24 cellular contexts compared by ENCODE assay signal in the genomic region with DNA sequence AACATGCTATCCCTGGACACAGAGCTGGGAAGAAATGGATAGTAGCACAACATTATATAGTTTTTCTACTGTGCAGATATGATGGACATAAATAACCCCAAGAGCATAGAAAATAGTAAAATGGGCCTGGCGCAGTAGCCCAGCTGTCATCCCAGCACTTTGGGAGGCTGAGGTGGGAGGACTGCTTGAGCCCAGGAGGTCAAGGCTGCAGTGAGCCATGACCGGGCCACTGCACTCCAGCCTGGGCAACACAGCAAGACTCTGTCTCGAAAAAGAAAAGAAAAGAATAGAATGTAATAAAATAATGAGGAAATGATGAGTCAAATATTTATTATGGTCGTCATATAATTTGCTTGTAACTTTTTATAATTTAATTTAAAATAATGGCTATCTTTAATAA.
"Had no signal": no experiment of that assay in that cellular context is flagged by ENCODE, and none has a peak within 500 bp of the region (broad histone marks: within the 10 kb centered on the region; RNA-seq: fewer than 3 reads in every experiment).

No MANE protein-coding gene starts in this region.

- H3K36me3 ChIP-seq: colonic mucosa, esophagus muscularis mucosa, gastrocnemius medialis, heart right ventricle, left lung had no signal

- FAIRE-seq: endothelial cell of umbilical vein, islet of Langerhans, keratinocyte had no signal

- H3K4me1 ChIP-seq: colonic mucosa, esophagus muscularis mucosa, foreskin keratinocyte, left lung had no signal

- H3K36me3 Mint-ChIP-seq: memory B cell, mesothelial cell of epicardium, naive B cell had no signal

- H3K4me3 ChIP-seq: colonic mucosa, dorsolateral prefrontal cortex, esophagus muscularis mucosa, gastrocnemius medialis, heart right ventricle, left lung, lung, mucosa of descending colon had no signal

- ATAC-seq: foreskin keratinocyte, heart right ventricle, left cardiac atrium, left lung, mucosa of descending colon had no signal

- H3K9me3 ChIP-seq: colonic mucosa, esophagus muscularis mucosa, gastrocnemius medialis, heart right ventricle, left lung, mucosa of descending colon had no signal

- H3K27me3 ChIP-seq: colonic mucosa, dorsolateral prefrontal cortex, esophagus muscularis mucosa, foreskin keratinocyte, gastrocnemius medialis, left lung had no signal

- H3K4me1 Mint-ChIP-seq: memory B cell, mesothelial cell of epicardium, naive B cell had no signal

- DNase-seq: colonic mucosa; dermis blood vessel endothelial cell; dorsolateral prefrontal cortex; effector CD4-positive, alpha-beta T cell; effector memory CD4-positive, alpha-beta T cell; foreskin keratinocyte; gastrocnemius medialis; glutamatergic neuron; heart right ventricle; hippocampal formation; left cardiac atrium; left lung; left ventricle myocardium superior; mammary epithelial cell; mesendoderm; mucosa of descending colon; naive B cell had no signal

- H3K27ac Mint-ChIP-seq: memory B cell, mesothelial cell of epicardium, naive B cell had no signal

- H3K9me3 Mint-ChIP-seq: memory B cell, mesothelial cell of epicardium, naive B cell had no signal

- H3K4me3 Mint-ChIP-seq: memory B cell, mesothelial cell of epicardium, naive B cell had no signal

- H3K27ac ChIP-seq: colonic mucosa, esophagus muscularis mucosa, foreskin keratinocyte, left lung had no signal

- H3K27me3 Mint-ChIP-seq: memory B cell had no signal
